In genomic region chr11:44309483-44310197, GRCh38 we compare ENCODE assay signal across 8 cellular contexts. TPM values are rescaled to one million over a fixed set of nuclear protein-coding genes. Genes with fewer than 3 reads are reported as not detected.
DNase-seq lines count a peak whose midpoint lies in the region; ATAC-seq, FAIRE-seq and TF ChIP-seq lines count a peak whose summit lies in the region.

ALX4 (minus strand) TSS chr11:44310139; CDS start chr11:44310062, 77 bp downstream.

- H3K79me2 ChIP-seq in K562 (ENCODE audit: control insufficient read depth, insufficient read depth, low read length): no peaks in the 10 kb centered on the region

- TF ChIP-seq CTCF in K562 (IDR thresholded peaks at IDR 0.05 in 2 of 3, conservative IDR thresholded peaks at IDR 0.05 in 1 of 3; ENCODE audit: insufficient read depth in 2 of 3, low read depth in 1 of 3, low read length in 3 of 3) (peak in 2 of 3 experiments; percentile 22 to 26; a peak in 3 of 6 replicates), mucosa of descending colon (IDR thresholded peaks at IDR 0.05) (no peak)

- in situ Hi-C loops in K562 (cut with MboI): no loop called here

- H3K27ac Mint-ChIP-seq in memory B cell: peak within 1 kb of the TSS; percentile 62

- H3K36me3 ChIP-seq in K562 (ENCODE audit: control insufficient read depth, insufficient read depth, low read length): no peaks in the 10 kb centered on the region
- H3K36me3 ChIP-seq in aorta (ENCODE audit: control insufficient read depth in 1 of 2, insufficient read depth in 2 of 2, low read length in 1 of 2): no peaks in the 10 kb centered on the region
- no peaks in the 10 kb centered on the region for H3K36me3 ChIP-seq in mucosa of descending colon (ENCODE audit: low read depth)

- 5% methylated on average over 66 of the region's 71 CpGs for WGBS in K562 (ENCODE audit: insufficient coverage, low coverage, missing lambda C conversion rate)
- WGBS in aorta, 2 donors: 1% methylated on average over 70 to 71 of the region's 71 CpGs

- H3K4me3 Mint-ChIP-seq in memory B cell: peak within 1 kb of the TSS; percentile 59

- H3K9me3 ChIP-seq in K562 (replicated peaks; ENCODE audit: control insufficient read depth, insufficient read depth, low read depth, low read length): no peaks in the 10 kb centered on the region
- H3K9me3 ChIP-seq in aorta (ENCODE audit: control insufficient read depth, low read length): peaks cover 2% of the 10 kb centered on the region
- no peaks in the 10 kb centered on the region for H3K9me3 ChIP-seq in mucosa of descending colon

- peaks cover 0 to 37% of the 10 kb centered on the region in 2 experiments; a peak in 2 of 5 replicates for H3K4me1 ChIP-seq in K562 (replicated peaks in 1 of 2; ENCODE audit: control insufficient read depth in 2 of 2, insufficient read depth in 2 of 2, low read length in 2 of 2)
- no peaks in the 10 kb centered on the region for H3K4me1 ChIP-seq in aorta (ENCODE audit: control insufficient read depth in 1 of 2, insufficient read depth in 2 of 2, low read length in 2 of 2)
- H3K4me1 ChIP-seq in mucosa of descending colon (ENCODE audit: low read depth): peaks cover 22% of the 10 kb centered on the region

- H3K27ac ChIP-seq in K562 (ENCODE audit: extremely low read depth, low read depth, low read length) (no peak within 1 kb of the TSS), aorta (ENCODE audit: low read depth in 1 of 2, low read length in 2 of 2) (no peak within 1 kb of the TSS)

- POLR2A ChIA-PET in K562 (lab: Yijun Ruan, JAX): interaction anchor here (1.0 kb wide), 1 partner anchor 12 kb away, joined by 3 read pairs; no protein-coding TSS in a partner anchor

- DNase-seq in COR-L47 (lab: John Stamatoyannopoulos, UW): peak; percentile 3
- peak; percentile 38 for DNase-seq in NCI-H1092 (lab: John Stamatoyannopoulos, UW)
- DNase-seq in K562 (ENCODE audit: extremely low read depth in 1 of 4, low spot score in 3 of 4): peak; percentile 64 to 79 (median 72)
- DNase-seq in memory B cell (ENCODE audit: low spot score in 2 of 2): no peak
- DNase-seq in aorta: peak in 1 of 2 donors; percentile 75
- DNase-seq in activated CD4-positive, CD25-positive, alpha-beta regulatory T cell (lab: John Stamatoyannopoulos, UW): no peak
- DNase-seq in mucosa of descending colon: no peak

- no peaks in the 10 kb centered on the region for H4K20me1 ChIP-seq in K562 (replicated peaks; ENCODE audit: control insufficient read depth, insufficient read depth, low read length)

- H3K36me3 Mint-ChIP-seq in memory B cell: no peaks in the 10 kb centered on the region

- H3K9me3 Mint-ChIP-seq in memory B cell: no peaks in the 10 kb centered on the region

- TF ChIP-seq RAD21 in K562 (CRISPR knock-in tag; conservative IDR thresholded peaks at IDR 0.05 in 1 of 2, IDR thresholded peaks at IDR 0.05 in 1 of 2): peak; percentile 22 to 46; a peak in 2 of 4 replicates

- no peaks in the 10 kb centered on the region for H3K9me1 ChIP-seq in K562 (ENCODE audit: control insufficient read depth, insufficient read depth, low read length)

- peak within 1 kb of the TSS; percentile 80 for H2AFZ ChIP-seq in K562 (ENCODE audit: low read depth, low read length)

- H3K9ac ChIP-seq in K562 (ENCODE audit: insufficient read depth in 1 of 2, low read depth in 2 of 2, low read length in 2 of 2): peak within 1 kb of the TSS in 1 of 2 experiments; percentile 89; a peak in 2 of 4 replicates

- intact Hi-C loops in K562 (cut with micrococcal nuclease) (no loop called here), aorta (cut with DNase I) (no loop called here), mucosa of descending colon (cut with DNase I, micrococcal nuclease) (no loop called here)

- no TSS peak for BruUV-seq in K562 (replicated peaks; lab: Mats Ljungman, UMichigan)

- peaks cover 20% of the 10 kb centered on the region for H3K4me1 Mint-ChIP-seq in memory B cell

- TF ChIP-seq EP300 in K562 (IDR thresholded peaks at IDR 0.05; ENCODE audit: low read length): no peak

- ATAC-seq in K562 (peak; percentile 90), memory B cell (ENCODE audit: low read depth) (peak; percentile 33), aorta (ENCODE audit: low FRiP score) (peak; percentile 28), mucosa of descending colon (no peak), HG03175 (IDR thresholded peaks at IDR 0.05; ENCODE audit: unreplicated experiment) (no peak)

- no peak for FAIRE-seq in K562 (lab: Jason Lieb, UNC)

- no peak for TF ChIP-seq POLR2A in K562 (conservative IDR thresholded peaks at IDR 0.05)

- H3K4me2 ChIP-seq in K562 (ENCODE audit: insufficient read depth, low read length): peak within 1 kb of the TSS; percentile 64

- H3K4me3 ChIP-seq in K562 (peak within 1 kb of the TSS; percentile 41), aorta (ENCODE audit: low read length in 2 of 2) (peak within 1 kb of the TSS in 1 of 2 donors; percentile 9), mucosa of descending colon (no peak within 1 kb of the TSS)

- CTCF ChIA-PET in K562 (lab: Yijun Ruan, JAX; ENCODE audit: low intra/inter-chr PET ratio): interaction anchor here (0.6 to 0.7 kb wide), 2 partner anchors 34 to 311 kb away, joined by 4 to 5 read pairs; no protein-coding TSS in a partner anchor

- H3K27me3 Mint-ChIP-seq in memory B cell: peaks cover 51% of the 10 kb centered on the region

- peaks cover 37 to 77% of the 10 kb centered on the region in 2 experiments for H3K27me3 ChIP-seq in K562 (ENCODE audit: control insufficient read depth in 2 of 2, insufficient read depth in 2 of 2, low read length in 2 of 2)
- H3K27me3 ChIP-seq in aorta (ENCODE audit: control insufficient read depth in 1 of 2, insufficient read depth in 2 of 2, low read length in 1 of 2): no peaks in the 10 kb centered on the region

TF ChIP-seq in K562, 482 proteins besides CTCF, POLR2A, EP300 and RAD21 (continues in another document):
- peak; percentile 88; the same call in 1 of the 2 replicates for TF ChIP-seq ZNF224 (CRISPR knock-in tag; IDR thresholded peaks at IDR 0.05)
- TF ChIP-seq EP400 (IDR thresholded peaks at IDR 0.05): no peak
- peak; percentile 36 for TF ChIP-seq MEIS2 (IDR thresholded peaks at IDR 0.05; ENCODE audit: partially characterized antibody)
- no peak for TF ChIP-seq MTA1 (IDR thresholded peaks at IDR 0.05; ENCODE audit: borderline replicate concordance)
- TF ChIP-seq ZNF280B (CRISPR knock-in tag; IDR thresholded peaks at IDR 0.05): no peak
- TF ChIP-seq ZNF655 (CRISPR knock-in tag; IDR thresholded peaks at IDR 0.05): no peak
- TF ChIP-seq ZFX (CRISPR knock-in tag; IDR thresholded peaks at IDR 0.05): peak; percentile 89
- TF ChIP-seq SREBF1 (IDR thresholded peaks at IDR 0.05; ENCODE audit: borderline replicate concordance, low read depth, low read length): no peak
- peak; percentile 72 for TF ChIP-seq EGR1 (conservative IDR thresholded peaks at IDR 0.05)
- TF ChIP-seq BCOR (IDR thresholded peaks at IDR 0.05): no peak

RNA-seq across cellular contexts. Expression of gene ALX4, which starts in this region (rescaled TPM):
- total RNA-seq in K562 (2011; cell fraction: chromatin; rRNA removed; ENCODE audit: low replicate concordance): 0.11 and 0.35 TPM in 2 replicates
- total RNA-seq in K562 (2011; cell fraction: nucleolus; rRNA removed): 0.13 and 0.33 TPM in 2 replicates
- total RNA-seq in K562 (2011; cell fraction: nucleoplasm; rRNA removed): 0.15 and 0.31 TPM in 2 replicates
- total RNA-seq in K562 (2014; rRNA removed): 0.65 and 1.0 TPM in 2 replicates
- total RNA-seq in K562 (2014; rRNA removed; fragmentation: Illumina TruSeq; extraction: Trizol): 0.22 and 0.33 TPM in 2 replicates
- 0.60 and 0.62 TPM in 2 replicates for total RNA-seq in K562 (2015; rRNA removed; fragmentation: Illumina TruSeq; extraction: Trizol)
- 1.1 and 1.2 TPM in 2 replicates for total RNA-seq in K562 (2021)
- polyA plus RNA-seq in K562 (2011; rRNA removed): 0.14 and 0.81 TPM in 2 replicates
- 0.30 and 0.59 TPM in 2 replicates for polyA plus RNA-seq in K562 (2011; cell fraction: cytosol; rRNA removed)
- 0.44 and 0.91 TPM in 2 replicates for polyA plus RNA-seq in K562 (2011; cell fraction: nucleus; rRNA removed)
- polyA plus RNA-seq in K562 (2012): 0.89 and 1.6 TPM in 2 replicates
- 0.64 and 0.78 TPM in 2 replicates for polyA plus RNA-seq in K562 (2014; fragmentation: Illumina TruSeq; extraction: Trizol)
- under 1 TPM; 0.07 to 0.13 TPM for polyA plus RNA-seq in K562 (2014; fragmentation: Nextera tagmentation; extraction: Ambion mirVana)
- 0.23 and 0.51 TPM in 2 replicates for polyA plus RNA-seq in K562 (2014; rRNA removed)
- polyA minus RNA-seq in K562 (2011; rRNA and poly(A)+ RNA removed): 0.21 and 0.99 TPM in 2 replicates
- polyA minus RNA-seq in K562 (2011; cell fraction: cytosol; rRNA and poly(A)+ RNA removed): 0.48 and 1.8 TPM in 2 replicates
- 0.40 and 1.4 TPM in 2 replicates for polyA minus RNA-seq in K562 (2011; cell fraction: nucleus; rRNA and poly(A)+ RNA removed)
- under 1 TPM in 1 of 2 donors, not detected in 1; 0.06 TPM for total RNA-seq in aorta
- under 1 TPM in 1 of 2 donors, not detected in 1; 0.13 TPM for polyA plus RNA-seq in aorta
- total RNA-seq in mucosa of descending colon: not detected

Comparison
In these comparisons a context has a peak if more than half of its experiments do, and no peak if none do; other contexts are left out.
1. Peak in ATAC-seq in aorta; RNA of the gene not detected or under 1 TPM.
2. DNase-seq: peak in COR-L47 (single experiment), NCI-H1092 (single experiment) and K562 (4 of 4); none in memory B cell (0 of 2), activated CD4-positive, CD25-positive, alpha-beta regulatory T cell (0 of 4) and mucosa of descending colon (0 of 3).
3. ATAC-seq: peak in K562 (single experiment) and memory B cell (single experiment); none in mucosa of descending colon (single experiment) and HG03175 (single experiment).